In the genomic region with DNA sequence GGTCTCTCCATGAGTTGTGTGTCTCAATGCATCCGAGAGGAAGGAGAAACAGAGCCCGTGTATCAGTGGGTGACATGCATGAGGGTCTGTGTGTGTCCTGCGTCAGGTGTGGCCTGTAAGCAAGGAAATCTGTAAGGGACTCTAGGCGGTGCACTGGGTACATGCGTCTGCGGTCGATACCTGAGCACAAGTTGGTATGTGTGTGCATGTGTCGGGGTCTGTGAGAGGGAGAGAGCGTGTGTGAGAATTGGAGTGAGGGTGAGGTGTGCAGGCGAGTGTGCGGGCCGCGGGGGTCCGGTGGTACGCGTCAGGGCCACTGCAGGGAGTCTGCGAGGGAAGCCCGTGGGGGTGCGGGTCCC, we compare ENCODE assay signal across 8 cellular contexts. TPM values are rescaled to one million over a fixed set of nuclear protein-coding genes. Genes with fewer than 3 reads are reported as not detected.
DNase-seq lines count a peak whose midpoint lies in the region; ATAC-seq, FAIRE-seq and TF ChIP-seq lines count a peak whose summit lies in the region.

No MANE protein-coding gene starts in this region.

- no peaks in the 10 kb centered on the region for H3K9me3 ChIP-seq in kidney (ENCODE audit: control insufficient read depth in 1 of 2, low read length in 2 of 2)
- H3K9me3 ChIP-seq in testis = no peaks in the 10 kb centered on the region

- no peaks in the 10 kb centered on the region for H3K36me3 Mint-ChIP-seq in activated T-cell treated with anti-CD3 and anti-CD28 coated beads, Interleukin-2, amount 50 U/mL, for 4 hours (ENCODE audit: insufficient read depth)
- no peaks in the 10 kb centered on the region for H3K36me3 Mint-ChIP-seq in activated T-helper 1 cell treated with anti-CD3 and anti-CD28 coated beads, Interleukin-12 subunit alpha, Interleukin-12 subunit beta, Interleukin-2, Interleukin-4 antibody, amounts not matched to agents 30 ng/mL and 10 ng/mL and 1 ng/mL, durations not matched to agents 14 hours and 24 hours and 36 hours (ENCODE audit: low read depth)

- TF ChIP-seq CTCF in kidney (IDR thresholded peaks at IDR 0.05; ENCODE audit: borderline replicate concordance, extremely low read depth, insufficient read depth) = no peak
- TF ChIP-seq CTCF in testis (IDR thresholded peaks at IDR 0.05) = no peak

- H3K9ac ChIP-seq in kidney (ENCODE audit: low read length in 2 of 2) = peak overlapping the region in 1 of 2 donors; percentile 51

- FAIRE-seq in kidney (lab: Jason Lieb, UNC) = no peak

- peak overlapping the region in 1 of 2 donors; percentile 32 for H3K27ac ChIP-seq in kidney (ENCODE audit: low read depth in 2 of 2, low read length in 2 of 2)
- H3K27ac ChIP-seq in testis = no peak overlapping the region

- H3K4me1 ChIP-seq in kidney (ENCODE audit: control insufficient read depth in 1 of 2, insufficient read depth in 1 of 2, low read depth in 1 of 2, low read length in 2 of 2) (peaks cover 6 to 18% of the 10 kb centered on the region in 2 donors), testis (peaks cover 6% of the 10 kb centered on the region)

- H3K9me3 Mint-ChIP-seq in activated T-cell treated with anti-CD3 and anti-CD28 coated beads, Interleukin-2, amount 50 U/mL, for 4 hours = no peaks in the 10 kb centered on the region
- no peaks in the 10 kb centered on the region for H3K9me3 Mint-ChIP-seq in activated T-helper 1 cell treated with anti-CD3 and anti-CD28 coated beads, Interleukin-12 subunit alpha, Interleukin-12 subunit beta, Interleukin-2, Interleukin-4 antibody, amounts not matched to agents 30 ng/mL and 10 ng/mL and 1 ng/mL, durations not matched to agents 14 hours and 24 hours and 36 hours

- peak in 1 of 2 donors; percentile 2 for ATAC-seq in activated T-cell treated with anti-CD3 and anti-CD28 coated beads, Interleukin-2, amount 50 U/mL, for 4 hours
- ATAC-seq in HG03521 (IDR thresholded peaks at IDR 0.05; ENCODE audit: unreplicated experiment) = no peak

- H3K27me3 ChIP-seq in testis = no peaks in the 10 kb centered on the region

- peak overlapping the region; percentile 59 to 72 for H3K4me3 ChIP-seq in kidney (ENCODE audit: low read length in 2 of 2)
- H3K4me3 ChIP-seq in testis = peak overlapping the region; percentile 49 to 58

- peaks cover 4 to 5% of the 10 kb centered on the region in 2 donors for H3K36me3 ChIP-seq in kidney (ENCODE audit: control insufficient read depth in 1 of 2, insufficient read depth in 2 of 2, low read length in 2 of 2)
- H3K36me3 ChIP-seq in testis (ENCODE audit: low read depth, missing control alignments) = no peaks in the 10 kb centered on the region

- H3K4me1 Mint-ChIP-seq in activated T-cell treated with anti-CD3 and anti-CD28 coated beads, Interleukin-2, amount 50 U/mL, for 4 hours (ENCODE audit: low read depth) = peaks cover 27% of the 10 kb centered on the region
- H3K4me1 Mint-ChIP-seq in activated T-helper 1 cell treated with anti-CD3 and anti-CD28 coated beads, Interleukin-12 subunit alpha, Interleukin-12 subunit beta, Interleukin-2, Interleukin-4 antibody, amounts not matched to agents 30 ng/mL and 10 ng/mL and 1 ng/mL, durations not matched to agents 14 hours and 24 hours and 36 hours (ENCODE audit: low read depth) = peaks cover 11% of the 10 kb centered on the region

- no peak for DNase-seq in activated T-cell treated with anti-CD3 and anti-CD28 coated beads, Interleukin-2, amount 50 U/mL, for 4 hours
- DNase-seq in activated T-cell treated with anti-CD3 and anti-CD28 coated beads, Interleukin-2, amount 50 U/mL, for 48 hours = no peak
- no peak for DNase-seq in activated T-helper 1 cell treated with anti-CD3 and anti-CD28 coated beads, Interleukin-12 subunit alpha, Interleukin-12 subunit beta, Interleukin-2, Interleukin-4 antibody, amounts not matched to agents 30 ng/mL and 10 ng/mL and 1 ng/mL, durations not matched to agents 14 hours and 24 hours and 36 hours (ENCODE audit: low spot score)
- DNase-seq in kidney = no peak
- no peak for DNase-seq in testis
- no peak for DNase-seq in SK-N-DZ (ENCODE audit: low spot score)
- DNase-seq in NCI-H510A treated with DMSO at 0.1 percent for 48 hours (lab: John Stamatoyannopoulos, UW) = no peak

- no peak overlapping the region for H3K27ac Mint-ChIP-seq in activated T-helper 1 cell treated with anti-CD3 and anti-CD28 coated beads, Interleukin-12 subunit alpha, Interleukin-12 subunit beta, Interleukin-2, Interleukin-4 antibody, amounts not matched to agents 30 ng/mL and 10 ng/mL and 1 ng/mL, durations not matched to agents 14 hours and 24 hours and 36 hours

- intact Hi-C loops in activated T-helper 1 cell treated with anti-CD3 and anti-CD28 coated beads, Interleukin-12 subunit alpha, Interleukin-12 subunit beta, Interleukin-2, Interleukin-4 antibody, amounts not matched to agents 30 ng/mL and 10 ng/mL and 1 ng/mL, durations not matched to agents 14 hours and 24 hours and 36 hours (cut with micrococcal nuclease) = loop anchor here (2.0 to 10.0 kb wide), 2 partner anchors 15 to 491 kb away; a partner anchor contains a TSS
- intact Hi-C loops in kidney (cut with DNase I) (no loop called here), testis (cut with DNase I; ENCODE audit: low total_unique reads) (loop anchor here (10.0 kb wide), 1 partner anchor 171 kb away; a partner anchor contains a TSS)

- H3K27me3 Mint-ChIP-seq in activated T-cell treated with anti-CD3 and anti-CD28 coated beads, Interleukin-2, amount 50 U/mL, for 4 hours (ENCODE audit: low read depth) = no peaks in the 10 kb centered on the region
- H3K27me3 Mint-ChIP-seq in activated T-helper 1 cell treated with anti-CD3 and anti-CD28 coated beads, Interleukin-12 subunit alpha, Interleukin-12 subunit beta, Interleukin-2, Interleukin-4 antibody, amounts not matched to agents 30 ng/mL and 10 ng/mL and 1 ng/mL, durations not matched to agents 14 hours and 24 hours and 36 hours (ENCODE audit: insufficient read depth) = peaks cover 2% of the 10 kb centered on the region

- no peak for TF ChIP-seq POLR2A in testis (IDR thresholded peaks at IDR 0.05)

- 29 to 43% methylated on average over 9 to 19 of the region's 19 CpGs for WGBS in testis, 2 donors

- peak overlapping the region; percentile 70 for H3K4me3 Mint-ChIP-seq in activated T-cell treated with anti-CD3 and anti-CD28 coated beads, Interleukin-2, amount 50 U/mL, for 4 hours
- H3K4me3 Mint-ChIP-seq in activated T-helper 1 cell treated with anti-CD3 and anti-CD28 coated beads, Interleukin-12 subunit alpha, Interleukin-12 subunit beta, Interleukin-2, Interleukin-4 antibody, amounts not matched to agents 30 ng/mL and 10 ng/mL and 1 ng/mL, durations not matched to agents 14 hours and 24 hours and 36 hours = peak overlapping the region; percentile 81

RNA-seq across cellular contexts. Expression of a gene that starts 0.5 kb away (rescaled TPM):
- total RNA-seq in activated T-cell treated with anti-CD3 and anti-CD28 coated beads, Interleukin-2, amount 50 U/mL, for 4 hours = under 1 TPM; 0.13 to 0.33 (median 0.18) TPM
- total RNA-seq in activated T-helper 1 cell treated with anti-CD3 and anti-CD28 coated beads, Interleukin-12 subunit alpha, Interleukin-12 subunit beta, Interleukin-2, Interleukin-4 antibody, amounts not matched to agents 30 ng/mL and 10 ng/mL and 1 ng/mL, durations not matched to agents 14 hours and 24 hours and 36 hours = 0.29 and 0.44 TPM in 2 replicates
- total RNA-seq in kidney (20.7 TPM), testis (1 to 10 TPM; 7.6 to 9.2 TPM)
- polyA plus RNA-seq in kidney (ENCODE audit: insufficient read depth, low read depth, low replicate concordance) (4.5 TPM), testis (ENCODE audit: insufficient read depth, low read depth, low replicate concordance) (5.3 TPM)
- polyA plus RNA-seq in SK-N-DZ (2014; cell fraction: cytosol; rRNA removed) = 0.17 and 0.73 TPM in 2 replicates
- 1.4 and 1.8 TPM in 2 replicates for polyA plus RNA-seq in SK-N-DZ (2014; cell fraction: nucleus; rRNA removed)

RNA-seq across cellular contexts. Expression of a gene that starts 33.6 kb away (rescaled TPM):
- 10 to 100 TPM; 50.7 to 61.2 (median 53.6) TPM for total RNA-seq in activated T-cell treated with anti-CD3 and anti-CD28 coated beads, Interleukin-2, amount 50 U/mL, for 4 hours
- 39.6 and 43.8 TPM in 2 replicates for total RNA-seq in activated T-helper 1 cell treated with anti-CD3 and anti-CD28 coated beads, Interleukin-12 subunit alpha, Interleukin-12 subunit beta, Interleukin-2, Interleukin-4 antibody, amounts not matched to agents 30 ng/mL and 10 ng/mL and 1 ng/mL, durations not matched to agents 14 hours and 24 hours and 36 hours
- total RNA-seq in kidney = 20.9 TPM
- 24.0 TPM for polyA plus RNA-seq in kidney (ENCODE audit: insufficient read depth, low read depth, low replicate concordance)
- 10 to 100 TPM; 36.7 to 40.8 TPM for total RNA-seq in testis
- 29.7 TPM for polyA plus RNA-seq in testis (ENCODE audit: insufficient read depth, low read depth, low replicate concordance)
- 21.2 and 26.8 TPM in 2 replicates for polyA plus RNA-seq in SK-N-DZ (2014; cell fraction: cytosol; rRNA removed)
- 40.7 and 64.0 TPM in 2 replicates for polyA plus RNA-seq in SK-N-DZ (2014; cell fraction: nucleus; rRNA removed)

RNA-seq across cellular contexts. Expression of a gene that starts 34.5 kb away (rescaled TPM):
- total RNA-seq in activated T-cell treated with anti-CD3 and anti-CD28 coated beads, Interleukin-2, amount 50 U/mL, for 4 hours = 100 to 1,000 TPM in 2 of 3 donors, 10 to 100 TPM in 1; 86.3 to 121 (median 108) TPM
- 88.0 and 96.9 TPM in 2 replicates for total RNA-seq in activated T-helper 1 cell treated with anti-CD3 and anti-CD28 coated beads, Interleukin-12 subunit alpha, Interleukin-12 subunit beta, Interleukin-2, Interleukin-4 antibody, amounts not matched to agents 30 ng/mL and 10 ng/mL and 1 ng/mL, durations not matched to agents 14 hours and 24 hours and 36 hours
- total RNA-seq in kidney = 76.1 TPM
- polyA plus RNA-seq in kidney (ENCODE audit: insufficient read depth, low read depth, low replicate concordance) = 48.9 TPM
- 100 to 1,000 TPM; 230 to 455 TPM for total RNA-seq in testis
- polyA plus RNA-seq in testis (ENCODE audit: insufficient read depth, low read depth, low replicate concordance) = 328 TPM
- 28.2 TPM in 2 replicates for polyA plus RNA-seq in SK-N-DZ (2014; cell fraction: cytosol; rRNA removed)
- polyA plus RNA-seq in SK-N-DZ (2014; cell fraction: nucleus; rRNA removed) = 8.5 and 14.2 TPM in 2 replicates

RNA-seq across cellular contexts. Expression of a gene that starts 40.9 kb away (rescaled TPM):
- 10 to 100 TPM; 42.2 to 51.5 (median 43.7) TPM for total RNA-seq in activated T-cell treated with anti-CD3 and anti-CD28 coated beads, Interleukin-2, amount 50 U/mL, for 4 hours
- 70.2 and 70.7 TPM in 2 replicates for total RNA-seq in activated T-helper 1 cell treated with anti-CD3 and anti-CD28 coated beads, Interleukin-12 subunit alpha, Interleukin-12 subunit beta, Interleukin-2, Interleukin-4 antibody, amounts not matched to agents 30 ng/mL and 10 ng/mL and 1 ng/mL, durations not matched to agents 14 hours and 24 hours and 36 hours
- total RNA-seq in kidney (12.5 TPM), testis (10 to 100 TPM; 27.7 to 29.8 TPM)
- polyA plus RNA-seq in kidney (ENCODE audit: insufficient read depth, low read depth, low replicate concordance) (15.4 TPM), testis (ENCODE audit: insufficient read depth, low read depth, low replicate concordance) (14.9 TPM)
- polyA plus RNA-seq in SK-N-DZ (2014; cell fraction: cytosol; rRNA removed) = 12.7 and 32.3 TPM in 2 replicates
- 62.1 and 80.6 TPM in 2 replicates for polyA plus RNA-seq in SK-N-DZ (2014; cell fraction: nucleus; rRNA removed)
